Comparison of ENCODE assay signal across 11 cellular contexts in the genomic region with DNA sequence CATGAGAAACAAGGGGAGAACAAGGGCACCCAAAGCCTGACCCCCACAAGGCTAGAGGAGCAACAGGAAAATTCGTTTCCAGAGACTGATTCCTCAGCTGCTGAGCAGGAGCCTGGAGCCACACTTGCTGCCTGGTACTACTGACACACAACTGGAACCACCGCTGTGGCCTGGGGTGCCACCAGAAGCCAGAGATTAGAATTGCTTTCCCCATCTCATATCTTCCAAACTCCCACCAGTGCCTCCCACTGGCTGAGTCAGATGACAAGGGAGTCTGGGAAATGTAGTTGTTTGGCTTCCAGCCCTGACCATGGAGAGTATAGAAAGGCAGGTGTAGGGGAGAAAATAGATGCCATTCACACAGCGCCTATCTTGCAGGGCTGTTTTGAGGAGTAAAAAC. TPM values are rescaled to one million over a fixed set of nuclear protein-coding genes. Genes with fewer than 3 reads are reported as not detected.
DNase-seq lines count a peak whose midpoint lies in the region; ATAC-seq and TF ChIP-seq lines count a peak whose summit lies in the region.
"Had no signal": no experiment of that assay in that cellular context is flagged by ENCODE, and none has a peak within 500 bp of the region (broad histone marks: within the 10 kb centered on the region; RNA-seq: fewer than 3 reads in every experiment).

No MANE protein-coding gene starts in this region.

- H3K27ac ChIP-seq in OCI-LY1 (ENCODE audit: low read depth, low read length, poor library complexity, severe bottlenecking) (no peak overlapping the region), brain microvascular endothelial cell (no peak overlapping the region)
- H3K27ac ChIP-seq: vagina had no signal

- no peaks in the 10 kb centered on the region; the same call in 1 of the 2 replicates for H3K9me3 ChIP-seq in OCI-LY1 (ENCODE audit: low read length)
- H3K9me3 ChIP-seq: vagina had no signal

- CTCF ChIA-PET in activated CD8-positive, alpha-beta T cell treated with anti-CD3 and anti-CD28 coated beads for 36 hours (lab: Charles Lee), result no interaction called here
- CTCF ChIA-PET in activated CD8-positive, alpha-beta T cell treated with anti-CD3 and anti-CD28 coated beads, Interleukin-2, amount 10 ng/mL, durations not matched to agents 7 days and 5 days (lab: Charles Lee), result no interaction called here

- peaks cover 41% of the 10 kb centered on the region for H3K36me3 ChIP-seq in OCI-LY1 (ENCODE audit: insufficient read depth, low read length)
- peaks cover 6% of the 10 kb centered on the region for H3K36me3 ChIP-seq in brain microvascular endothelial cell (replicated peaks)
- H3K36me3 ChIP-seq: vagina had no signal

- no peak for TF ChIP-seq CTCF in activated CD8-positive, alpha-beta T cell treated with anti-CD3 and anti-CD28 coated beads for 36 hours (IDR thresholded peaks at IDR 0.05)
- TF ChIP-seq CTCF in OCI-LY1 (IDR thresholded peaks at IDR 0.05; ENCODE audit: low read length) (peak; percentile 17; the same call in 1 of the 2 replicates), brain microvascular endothelial cell (IDR thresholded peaks at IDR 0.05; ENCODE audit: low read depth, low read length, missing control alignments) (peak; percentile 16)

- H3K27ac Mint-ChIP-seq in activated CD8-positive, alpha-beta T cell treated with anti-CD3 and anti-CD28 coated beads for 36 hours, result peak overlapping the region; percentile 17
- no peak overlapping the region for H3K27ac Mint-ChIP-seq in activated CD8-positive, alpha-beta T cell treated with anti-CD3 and anti-CD28 coated beads, Interleukin-2, amount 10 ng/mL, durations not matched to agents 7 days and 5 days

- no peak overlapping the region for H2AFZ ChIP-seq in OCI-LY1 (ENCODE audit: low read length)

- no peak overlapping the region for H3K4me3 ChIP-seq in OCI-LY1 (ENCODE audit: low read depth, low read length, poor library complexity, severe bottlenecking)
- H3K4me3 ChIP-seq in brain microvascular endothelial cell (ENCODE audit: low read depth, low read length), result no peak overlapping the region
- H3K4me3 ChIP-seq: vagina had no signal

- H3K4me1 ChIP-seq in OCI-LY1 (ENCODE audit: insufficient read depth, low read length, severe bottlenecking), result peaks cover 18% of the 10 kb centered on the region

- no peak overlapping the region for H3K4me3 Mint-ChIP-seq in activated CD8-positive, alpha-beta T cell treated with anti-CD3 and anti-CD28 coated beads for 36 hours
- H3K4me3 Mint-ChIP-seq in activated CD8-positive, alpha-beta T cell treated with anti-CD3 and anti-CD28 coated beads, Interleukin-2, amount 10 ng/mL, durations not matched to agents 7 days and 5 days, result no peak overlapping the region

- H3K79me2 ChIP-seq in OCI-LY1 (ENCODE audit: insufficient read depth, low read length), result peaks cover 8% of the 10 kb centered on the region

- POLR2A ChIA-PET in activated CD8-positive, alpha-beta T cell treated with anti-CD3 and anti-CD28 coated beads for 36 hours (lab: Charles Lee), result no interaction called here
- POLR2A ChIA-PET in activated CD8-positive, alpha-beta T cell treated with anti-CD3 and anti-CD28 coated beads, Interleukin-2, amount 10 ng/mL, durations not matched to agents 7 days and 5 days (lab: Charles Lee), result no interaction called here

- no peaks in the 10 kb centered on the region for H3K9me3 Mint-ChIP-seq in activated CD8-positive, alpha-beta T cell treated with anti-CD3 and anti-CD28 coated beads for 36 hours
- H3K9me3 Mint-ChIP-seq in activated CD8-positive, alpha-beta T cell treated with anti-CD3 and anti-CD28 coated beads, Interleukin-2, amount 10 ng/mL, durations not matched to agents 7 days and 5 days (ENCODE audit: insufficient read depth), result no peaks in the 10 kb centered on the region
- H3K9me3 Mint-ChIP-seq: activated naive CD4-positive, alpha-beta T cell treated with anti-CD3 and anti-CD28 coated beads, Interleukin-2, amount 50 U/mL, for 72 hours had no signal

- H3K9me2 ChIP-seq in OCI-LY1 (ENCODE audit: low read depth, low read length), result no peaks in the 10 kb centered on the region

- DNase-seq in activated CD8-positive, alpha-beta T cell treated with anti-CD3 and anti-CD28 coated beads for 36 hours, result peak; percentile 63
- no peak for DNase-seq in activated CD8-positive, alpha-beta T cell treated with anti-CD3 and anti-CD28 coated beads, Interleukin-2, amount 10 ng/mL, durations not matched to agents 7 days and 5 days
- peak; percentile 15 for DNase-seq in brain microvascular endothelial cell
- DNase-seq in stimulated activated CD4-positive, alpha-beta T cell treated with anti-CD3 and anti-CD28 coated beads, TNF-alpha, amount 100 ng/mL, for 24 hours (ENCODE audit: low read depth in 3 of 3), result peak in 2 of 3 experiments; percentile 23 to 33
- DNase-seq in NCI-H345 (lab: John Stamatoyannopoulos, UW), result no peak
- DNase-seq in DMS114 treated with DMSO at 0.1 percent for 48 hours (lab: John Stamatoyannopoulos, UW; ENCODE audit: unreplicated experiment), result no peak
- DNase-seq: effector memory CD4-positive, alpha-beta T cell had no signal

- ATAC-seq in activated CD8-positive, alpha-beta T cell treated with anti-CD3 and anti-CD28 coated beads for 36 hours, result no peak
- ATAC-seq in activated CD8-positive, alpha-beta T cell treated with anti-CD3 and anti-CD28 coated beads, Interleukin-2, amount 10 ng/mL, durations not matched to agents 7 days and 5 days, result no peak
- ATAC-seq in HG03460 (IDR thresholded peaks at IDR 0.05; ENCODE audit: unreplicated experiment), result no peak

- H3F3A ChIP-seq in OCI-LY1 (ENCODE audit: insufficient read depth, low read length), result no peaks in the 10 kb centered on the region

- intact Hi-C loops in activated CD8-positive, alpha-beta T cell treated with anti-CD3 and anti-CD28 coated beads for 36 hours (cut with micrococcal nuclease), result no loop called here

- H3K4me1 Mint-ChIP-seq in activated CD8-positive, alpha-beta T cell treated with anti-CD3 and anti-CD28 coated beads for 36 hours (ENCODE audit: low read depth), result peaks cover 39% of the 10 kb centered on the region
- peaks cover 17% of the 10 kb centered on the region for H3K4me1 Mint-ChIP-seq in activated CD8-positive, alpha-beta T cell treated with anti-CD3 and anti-CD28 coated beads, Interleukin-2, amount 10 ng/mL, durations not matched to agents 7 days and 5 days (ENCODE audit: low read depth)

- H3K27me3 ChIP-seq in OCI-LY1 (ENCODE audit: insufficient read depth, low read length) (no peaks in the 10 kb centered on the region), brain microvascular endothelial cell (replicated peaks) (no peaks in the 10 kb centered on the region)
- H3K27me3 ChIP-seq: vagina had no signal

- no peaks in the 10 kb centered on the region for H4K20me1 ChIP-seq in OCI-LY1 (ENCODE audit: insufficient read depth, low read length)

- no peak overlapping the region for H3K4me2 ChIP-seq in OCI-LY1 (ENCODE audit: low read length)

- H3K36me3 Mint-ChIP-seq in activated CD8-positive, alpha-beta T cell treated with anti-CD3 and anti-CD28 coated beads for 36 hours (ENCODE audit: low read depth), result peaks cover 30% of the 10 kb centered on the region
- H3K36me3 Mint-ChIP-seq in activated CD8-positive, alpha-beta T cell treated with anti-CD3 and anti-CD28 coated beads, Interleukin-2, amount 10 ng/mL, durations not matched to agents 7 days and 5 days (ENCODE audit: low read depth), result peaks cover 23% of the 10 kb centered on the region

- H3K9ac ChIP-seq in OCI-LY1 (ENCODE audit: low read length), result no peak overlapping the region

- no peaks in the 10 kb centered on the region for H3K27me3 Mint-ChIP-seq in activated CD8-positive, alpha-beta T cell treated with anti-CD3 and anti-CD28 coated beads for 36 hours
- H3K27me3 Mint-ChIP-seq in activated CD8-positive, alpha-beta T cell treated with anti-CD3 and anti-CD28 coated beads, Interleukin-2, amount 10 ng/mL, durations not matched to agents 7 days and 5 days (ENCODE audit: low read depth), result no peaks in the 10 kb centered on the region

- in situ Hi-C loops in brain microvascular endothelial cell (cut with HindIII; ENCODE audit: low pct_ligation_motif_present, low sequenced_read_pairs), result no loop called here

RNA-seq across cellular contexts. Expression of gene TMEM11, which starts 4.1 kb away (rescaled TPM):
- 10 to 100 TPM; 26.2 to 28.9 TPM for total RNA-seq in activated CD8-positive, alpha-beta T cell treated with anti-CD3 and anti-CD28 coated beads for 36 hours
- 10 to 100 TPM; 22.2 to 27.7 TPM for total RNA-seq in activated CD8-positive, alpha-beta T cell treated with anti-CD3 and anti-CD28 coated beads, Interleukin-2, amount 10 ng/mL, durations not matched to agents 7 days and 5 days

RNA-seq across cellular contexts. Expression of gene NATD1, which starts 35.1 kb away (rescaled TPM):
- 1 to 10 TPM; 1.1 to 1.3 TPM for total RNA-seq in activated CD8-positive, alpha-beta T cell treated with anti-CD3 and anti-CD28 coated beads for 36 hours
- total RNA-seq in activated CD8-positive, alpha-beta T cell treated with anti-CD3 and anti-CD28 coated beads, Interleukin-2, amount 10 ng/mL, durations not matched to agents 7 days and 5 days, result 1 to 10 TPM; 1.1 to 1.3 TPM

Comparison
In these comparisons a context has a peak if more than half of its experiments do, and no peak if none do; other contexts are left out.
1. DNase-seq: peak in activated CD8-positive, alpha-beta T cell treated with anti-CD3 and anti-CD28 coated beads for 36 hours (single experiment), brain microvascular endothelial cell (single experiment) and stimulated activated CD4-positive, alpha-beta T cell treated with anti-CD3 and anti-CD28 coated beads, TNF-alpha, amount 100 ng/mL, for 24 hours (2 of 3); none in activated CD8-positive, alpha-beta T cell treated with anti-CD3 and anti-CD28 coated beads, Interleukin-2, amount 10 ng/mL, durations not matched to agents 7 days and 5 days (single experiment), NCI-H345 (single experiment) and DMS114 treated with DMSO at 0.1 percent for 48 hours (single experiment).